In genomic region chr22:39579909-39580571, GRCh38 we compare ENCODE assay signal across 20 cellular contexts. TPM values are rescaled to one million over a fixed set of nuclear protein-coding genes. Genes with fewer than 3 reads are reported as not detected.
DNase-seq lines count a peak whose midpoint lies in the region; ATAC-seq and TF ChIP-seq lines count a peak whose summit lies in the region.
"Had no signal": no experiment of that assay in that cellular context is flagged by ENCODE, and none has a peak within 500 bp of the region (broad histone marks: within the 10 kb centered on the region; RNA-seq: fewer than 3 reads in every experiment).

No MANE protein-coding gene starts in this region.

- H3K27ac Mint-ChIP-seq in GM23338 (no peak overlapping the region; the same call in 1 of the 2 replicates), nephron (peak overlapping the region; percentile 26 to 95 (median 84))
- H3K27ac Mint-ChIP-seq: B cell; CD8-positive, alpha-beta T cell; HFFc6 had no signal

- H3K36me3 Mint-ChIP-seq in GM23338 (ENCODE audit: low read depth): no peaks in the 10 kb centered on the region; the same call in 2 of the 3 replicates
- H3K36me3 Mint-ChIP-seq in nephron (ENCODE audit: low read depth): no peaks in the 10 kb centered on the region
- H3K36me3 Mint-ChIP-seq: CD8-positive, alpha-beta T cell had no signal

- H3K79me2 ChIP-seq in GM23338 (replicated peaks; ENCODE audit: insufficient read depth): no peaks in the 10 kb centered on the region
- no peaks in the 10 kb centered on the region for H3K79me2 ChIP-seq in osteoblast (ENCODE audit: insufficient read depth, low read length)

- peak; percentile 27 for DNase-seq in GM23338 (ENCODE audit: low spot score)
- DNase-seq in iPS-NIHi11 (ENCODE audit: low spot score): peak; percentile 75
- DNase-seq in osteoblast (ENCODE audit: insufficient read length, low spot score, missing footprints): peak; percentile 59
- no peak for DNase-seq in hypothalamus (lab: John Stamatoyannopoulos, UW)
- no peak for DNase-seq in thyroid gland
- no peak for DNase-seq in NOMO-1 (lab: John Stamatoyannopoulos, UW; ENCODE audit: unreplicated experiment in 2 of 2)
- DNase-seq: Calu3; CD8-positive, alpha-beta T cell; DMS79 treated with DMSO at 0.1 percent for 48 hours; HFFc6 had no signal

- H3K36me3 ChIP-seq in GM23338 (ENCODE audit: insufficient read depth): no peaks in the 10 kb centered on the region
- H3K36me3 ChIP-seq in osteoblast (ENCODE audit: insufficient read depth, low read length): no peaks in the 10 kb centered on the region
- no peaks in the 10 kb centered on the region for H3K36me3 ChIP-seq in thyroid gland
- H3K36me3 ChIP-seq: BLaER1 treated with 17β-estradiol and CSF1 and Interleukin-3, amounts not matched to agents 10 nM and 100 nM had no signal

- H3K27me3 ChIP-seq in GM23338 (ENCODE audit: insufficient read depth) (no peaks in the 10 kb centered on the region), osteoblast (ENCODE audit: insufficient read depth, low read length) (peaks cover 13% of the 10 kb centered on the region), thyroid gland (no peaks in the 10 kb centered on the region)
- H3K27me3 ChIP-seq: BLaER1 treated with 17β-estradiol and CSF1 and Interleukin-3, amounts not matched to agents 10 nM and 100 nM had no signal

- peak; percentile 79 for ATAC-seq in GM23338
- ATAC-seq: A549; CD8-positive, alpha-beta T cell; GM12878; HCT116 had no signal

- H3K4me3 ChIP-seq in GM23338: no peak overlapping the region
- H3K4me3 ChIP-seq in osteoblast (ENCODE audit: insufficient read depth, low read length): no peak overlapping the region
- H3K4me3 ChIP-seq in thyroid gland (replicated peaks in 1 of 3): no peak overlapping the region
- H3K4me3 ChIP-seq: A549; BLaER1 treated with 17β-estradiol and CSF1 and Interleukin-3, amounts not matched to agents 10 nM and 100 nM; GM12878 had no signal

- no peak for TF ChIP-seq POLR2A in thyroid gland (IDR thresholded peaks at IDR 0.05)

- H3K4me1 Mint-ChIP-seq in GM23338 (peaks cover 11% of the 10 kb centered on the region), nephron (peaks cover 7% of the 10 kb centered on the region)

- intact Hi-C loops in thyroid gland (cut with DNase I): no loop called here

- no peak overlapping the region for H3K4me3 Mint-ChIP-seq in GM23338
- no peak overlapping the region for H3K4me3 Mint-ChIP-seq in nephron
- H3K4me3 Mint-ChIP-seq: B cell; CD8-positive, alpha-beta T cell; HFFc6 had no signal

- H3K9me3 Mint-ChIP-seq in GM23338 (no peaks in the 10 kb centered on the region; the same call in 2 of the 3 replicates), nephron (no peaks in the 10 kb centered on the region)
- H3K9me3 Mint-ChIP-seq: CD8-positive, alpha-beta T cell; HFFc6 had no signal

- TF ChIP-seq CTCF in GM23338 (conservative IDR thresholded peaks at IDR 0.05; ENCODE audit: low read depth in 2 of 2) (no peak), nephron (IDR thresholded peaks at IDR 0.05; ENCODE audit: unreplicated experiment in 3 of 3) (no peak), osteoblast (IDR thresholded peaks at IDR 0.05; ENCODE audit: extremely low read depth, low read depth, low read length) (no peak), thyroid gland (IDR thresholded peaks at IDR 0.05) (no peak)

- H3K4me1 ChIP-seq in GM23338 (ENCODE audit: insufficient read depth) (peaks cover 4% of the 10 kb centered on the region; the same call in 1 of the 2 replicates), osteoblast (ENCODE audit: insufficient read depth, low read length) (peaks cover 3% of the 10 kb centered on the region), thyroid gland (peaks cover 4 to 7% of the 10 kb centered on the region in 2 donors)

- H3K27me3 Mint-ChIP-seq in GM23338 (ENCODE audit: insufficient read depth, low read depth, poor library complexity) (peaks cover 5% of the 10 kb centered on the region), nephron (ENCODE audit: low read depth) (peaks cover 18% of the 10 kb centered on the region)

- H2AFZ ChIP-seq in GM23338 (peak overlapping the region; percentile 69), osteoblast (ENCODE audit: low read length) (no peak overlapping the region)

- no peaks in the 10 kb centered on the region for H4K20me1 ChIP-seq in GM23338 (replicated peaks; ENCODE audit: insufficient read depth)
- no peaks in the 10 kb centered on the region for H4K20me1 ChIP-seq in osteoblast (ENCODE audit: insufficient read depth, low read length)

- peak overlapping the region; percentile 69 for H3K4me2 ChIP-seq in GM23338
- no peak overlapping the region for H3K4me2 ChIP-seq in osteoblast (ENCODE audit: insufficient read depth, low read length)
- H3K4me2 ChIP-seq: A549 had no signal

- H3F3A ChIP-seq in GM23338 (replicated peaks; ENCODE audit: low read depth): no peaks in the 10 kb centered on the region

- H3K9me3 ChIP-seq in osteoblast (ENCODE audit: low read depth, low read length) (no peaks in the 10 kb centered on the region), thyroid gland (no peaks in the 10 kb centered on the region)
- H3K9me3 ChIP-seq: A549; BLaER1 treated with 17β-estradiol and CSF1 and Interleukin-3, amounts not matched to agents 10 nM and 100 nM had no signal

- WGBS in thyroid gland, 2 donors: 55 to 67% methylated on average over 6 of the region's 6 CpGs

- H3K9me2 ChIP-seq in GM23338 (ENCODE audit: insufficient read depth): peaks cover 8% of the 10 kb centered on the region; the same call in 1 of the 2 replicates

- no peak overlapping the region for H3K27ac ChIP-seq in GM23338 (ENCODE audit: low read depth)
- no peak overlapping the region for H3K27ac ChIP-seq in osteoblast (ENCODE audit: low read depth, low read length)
- H3K27ac ChIP-seq in thyroid gland: no peak overlapping the region
- H3K27ac ChIP-seq: 22Rv1; A549; BLaER1 treated with 17β-estradiol and CSF1 and Interleukin-3, amounts not matched to agents 10 nM and 100 nM; HL-60 had no signal

TF ChIP-seq in GM23338, 12 proteins besides CTCF, POLR2A, EP300 and RAD21:
- TF ChIP-seq CREB1 (CRISPR knock-in tag; IDR thresholded peaks at IDR 0.05; ENCODE audit: low read depth): no peak
- TF ChIP-seq ZNF114 (CRISPR knock-in tag; IDR thresholded peaks at IDR 0.05): no peak
- no peak for TF ChIP-seq ZNF331 (CRISPR knock-in tag; IDR thresholded peaks at IDR 0.05; ENCODE audit: low read depth)
- no peak for TF ChIP-seq STAT1 (IDR thresholded peaks at IDR 0.05; ENCODE audit: unreplicated experiment)
- no peak for TF ChIP-seq EZH2phosphoT487 (IDR thresholded peaks at IDR 0.05; ENCODE audit: unreplicated experiment)
- TF ChIP-seq POLR2AphosphoS5 (IDR thresholded peaks at IDR 0.05; ENCODE audit: low read depth): no peak
- no peak for TF ChIP-seq ETS1 (IDR thresholded peaks at IDR 0.05)
- TF ChIP-seq JUNB (IDR thresholded peaks at IDR 0.05; ENCODE audit: unreplicated experiment): no peak
- TF ChIP-seq NANOG (IDR thresholded peaks at IDR 0.05; ENCODE audit: borderline replicate concordance): no peak
- TF ChIP-seq REST (IDR thresholded peaks at IDR 0.05; ENCODE audit: unreplicated experiment): no peak
- TF ChIP-seq EZH2 (IDR thresholded peaks at IDR 0.05; ENCODE audit: low read depth, unreplicated experiment): no peak

RNA-seq across cellular contexts. Expression of gene CACNA1I, which starts 9.5 kb away (rescaled TPM):
- total RNA-seq in GM23338 (2014; rRNA removed; shearing (Covaris generic)): 1.7 and 2.4 TPM in 2 replicates
- 0.42 and 0.47 TPM in 2 replicates for polyA plus RNA-seq in GM23338 (2016; fragmentation: Nextera tagmentation; extraction: Ambion mirVana)
- total RNA-seq in osteoblast (under 0.01 TPM in 2 replicates), thyroid gland (10 to 100 TPM in 1 of 4 donors, 1 to 10 TPM in 3; 3.7 to 10.7 (median 6.4) TPM)
- total RNA-seq: HFFc6, HT1080 had no signal
- polyA plus RNA-seq: AG04450 had no signal

RNA-seq across cellular contexts. Expression of gene RPS19BP1, which starts 47.5 kb away (rescaled TPM):
- total RNA-seq in GM23338 (2014; rRNA removed; shearing (Covaris generic)): 153 and 169 TPM in 2 replicates
- 215 and 216 TPM in 2 replicates for polyA plus RNA-seq in GM23338 (2016; fragmentation: Nextera tagmentation; extraction: Ambion mirVana)
- total RNA-seq in osteoblast: 25.9 and 34.7 TPM in 2 replicates
- 100 to 1,000 TPM; 120 to 243 (median 171) TPM for total RNA-seq in thyroid gland

RNA-seq across cellular contexts. Expression of gene ATF4, which starts 59.7 kb away (rescaled TPM):
- 366 and 446 TPM in 2 replicates for total RNA-seq in GM23338 (2014; rRNA removed; shearing (Covaris generic))
- 553 and 628 TPM in 2 replicates for polyA plus RNA-seq in GM23338 (2016; fragmentation: Nextera tagmentation; extraction: Ambion mirVana)
- total RNA-seq in osteoblast (494 and 590 TPM in 2 replicates), thyroid gland (100 to 1,000 TPM; 173 to 273 (median 210) TPM)

Comparison
In these comparisons a context has a peak if more than half of its experiments do, and no peak if none do; other contexts are left out.
1. DNase-seq: peak in GM23338 (single experiment), iPS-NIHi11 (single experiment) and osteoblast (single experiment); none in hypothalamus (0 of 51), thyroid gland (0 of 2) and NOMO-1 (0 of 2).